Comparison of ENCODE assay signal across 34 cellular contexts in the genomic region with DNA sequence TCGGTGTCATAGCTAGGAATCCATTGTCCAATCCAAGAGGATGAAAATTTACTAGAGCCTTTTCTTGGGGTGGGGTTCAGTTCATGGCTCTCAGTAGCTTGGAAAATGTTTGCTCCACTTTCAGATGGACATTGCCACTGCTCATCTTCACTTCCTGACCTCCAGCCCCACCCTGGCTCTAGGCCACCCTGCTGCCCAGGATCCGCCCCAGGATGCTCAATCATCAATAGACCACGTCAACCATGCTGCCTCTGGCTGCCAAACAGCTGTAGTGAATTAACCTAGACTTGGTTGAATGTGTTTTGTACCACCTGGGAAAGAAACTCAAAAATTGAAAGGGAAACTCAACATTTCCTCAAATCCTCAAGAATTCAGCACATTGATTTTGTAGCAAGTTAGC.
"Had no signal": no experiment of that assay in that cellular context is flagged by ENCODE, and none has a peak within 500 bp of the region (broad histone marks: within the 10 kb centered on the region; RNA-seq: fewer than 3 reads in every experiment).

No MANE protein-coding gene starts in this region.

- H3K27ac Mint-ChIP-seq: activated B cell treated with CpG ODN at 0.5 μM for 24 hours; activated CD4-positive, alpha-beta memory T cell treated with anti-CD3 and anti-CD28 coated beads for 36 hours; activated CD4-positive, alpha-beta T cell treated with anti-CD3 and anti-CD28 coated beads, Interleukin-2, amount 10 ng/mL, durations not matched to agents 24 days and 14 days; activated CD8-positive, alpha-beta T cell treated with anti-CD3 and anti-CD28 coated beads for 36 hours; activated naive CD4-positive, alpha-beta T cell treated with anti-CD3 and anti-CD28 coated beads for 36 hours; activated naive CD4-positive, alpha-beta T cell treated with anti-CD3 and anti-CD28 coated beads, Interleukin-2, amount 50 U/mL, for 72 hours; activated naive CD8-positive, alpha-beta T cell treated with anti-CD3 and anti-CD28 coated beads for 36 hours; activated T-cell treated with anti-CD3 and anti-CD28 coated beads, Interleukin-2, amount 50 U/mL, for 72 hours; activated T-helper 1 cell treated with anti-CD3 and anti-CD28 coated beads, Interleukin-12 subunit alpha, Interleukin-12 subunit beta, Interleukin-2, Interleukin-4 antibody, amounts not matched to agents 30 ng/mL and 10 ng/mL and 1 ng/mL, durations not matched to agents 14 hours and 24 hours and 36 hours; activated T-helper 17 cell treated with anti-CD3 and anti-CD28 coated beads, Interleukin-2, amount 50 U/mL, for 72 hours; T-helper 1 cell treated with Interleukin-12 subunit alpha and Interleukin-12 subunit beta and Interleukin-4 antibody, amounts not matched to agents 30 μg/mL and 1 μg/mL, for 36 hours; T-helper 2 cell treated with Interferon-gamma antibody and Interleukin-4, amounts not matched to agents 5 μg/mL and 100 μg/mL, for 36 hours had no signal

- DNase-seq: activated B cell treated with CpG ODN at 0.5 μM for 24 hours; activated CD4-positive, alpha-beta memory T cell treated with anti-CD3 and anti-CD28 coated beads for 36 hours; activated CD4-positive, alpha-beta T cell treated with anti-CD3 and anti-CD28 coated beads for 4 hours; activated CD4-positive, alpha-beta T cell treated with anti-CD3 and anti-CD28 coated beads, Interleukin-2, amount 10 ng/mL, durations not matched to agents 24 days and 14 days; activated CD4-positive, alpha-beta T cell treated with anti-CD3 and anti-CD28 coated beads, Interleukin-2, amount 50 U/mL, for 1 hour; activated CD4-positive, alpha-beta T cell treated with anti-CD3 and anti-CD28 coated beads, Interleukin-2, amount 50 U/mL, for 4 hours; activated CD4-positive, CD25-positive, alpha-beta regulatory T cell treated with anti-CD3 and anti-CD28 coated beads, Interleukin-2, amount 50 U/mL, for 72 hours; activated CD8-positive, alpha-beta memory T cell treated with anti-CD3 and anti-CD28 coated beads, Interleukin-2, amount 50 U/mL, for 4 hours; activated CD8-positive, alpha-beta T cell treated with anti-CD3 and anti-CD28 coated beads for 36 hours; activated effector memory CD4-positive, alpha-beta T cell treated with anti-CD3 and anti-CD28 coated beads, Interleukin-2, amount 50 U/mL, for 16 hours; activated gamma-delta T cell treated with Interleukin-2 at 50 U/mL for 16 hours; activated naive CD4-positive, alpha-beta T cell; activated naive CD4-positive, alpha-beta T cell treated with anti-CD3 and anti-CD28 coated beads for 36 hours; activated naive CD4-positive, alpha-beta T cell treated with anti-CD3 and anti-CD28 coated beads, Interleukin-2, amount 50 U/mL, for 16 hours; activated naive CD8-positive, alpha-beta T cell treated with anti-CD3 and anti-CD28 coated beads for 36 hours; activated T-cell treated with anti-CD3 and anti-CD28 coated beads for 4 hours; activated T-cell treated with anti-CD3 and anti-CD28 coated beads, Interleukin-2, amount 50 U/mL, for 1 hour; activated T-cell treated with anti-CD3 and anti-CD28 coated beads, Interleukin-2, amount 50 U/mL, for 4 hours; activated T-cell treated with anti-CD3 and anti-CD28 coated beads, Interleukin-2, amount 50 U/mL, for 72 hours; adrenal gland; amniotic stem cell; aorta; body of pancreas; brain microvascular endothelial cell; central memory CD4-positive, alpha-beta T cell; T-helper 2 cell; T-helper 9 cell had no signal

- H3K4me1 ChIP-seq: adrenal gland, body of pancreas, breast epithelium had no signal

- H3K27me3 ChIP-seq: body of pancreas, brain microvascular endothelial cell had no signal

- H3K4me3 Mint-ChIP-seq: activated B cell treated with CpG ODN at 0.5 μM for 24 hours; activated CD4-positive, alpha-beta memory T cell treated with anti-CD3 and anti-CD28 coated beads for 36 hours; activated CD4-positive, alpha-beta T cell treated with anti-CD3 and anti-CD28 coated beads, Interleukin-2, amount 10 ng/mL, durations not matched to agents 24 days and 14 days; activated CD8-positive, alpha-beta T cell treated with anti-CD3 and anti-CD28 coated beads for 36 hours; activated naive CD4-positive, alpha-beta T cell treated with anti-CD3 and anti-CD28 coated beads for 36 hours; activated naive CD8-positive, alpha-beta T cell treated with anti-CD3 and anti-CD28 coated beads for 36 hours; activated T-cell treated with anti-CD3 and anti-CD28 coated beads, Interleukin-2, amount 50 U/mL, for 4 hours; activated T-cell treated with anti-CD3 and anti-CD28 coated beads, Interleukin-2, amount 50 U/mL, for 72 hours; activated T-helper 1 cell treated with anti-CD3 and anti-CD28 coated beads, Interleukin-12 subunit alpha, Interleukin-12 subunit beta, Interleukin-2, Interleukin-4 antibody, amounts not matched to agents 30 ng/mL and 10 ng/mL and 1 ng/mL, durations not matched to agents 14 hours and 24 hours and 36 hours; activated T-helper 17 cell treated with anti-CD3 and anti-CD28 coated beads, Interleukin-2, amount 50 U/mL, for 72 hours; T-helper 1 cell treated with Interleukin-12 subunit alpha and Interleukin-12 subunit beta and Interleukin-4 antibody, amounts not matched to agents 30 μg/mL and 1 μg/mL, for 36 hours; T-helper 2 cell treated with Interferon-gamma antibody and Interleukin-4, amounts not matched to agents 5 μg/mL and 100 μg/mL, for 36 hours had no signal

- H3K36me3 Mint-ChIP-seq: activated CD4-positive, alpha-beta memory T cell treated with anti-CD3 and anti-CD28 coated beads for 36 hours; activated naive CD4-positive, alpha-beta T cell treated with anti-CD3 and anti-CD28 coated beads, Interleukin-2, amount 50 U/mL, for 72 hours; activated naive CD8-positive, alpha-beta T cell treated with anti-CD3 and anti-CD28 coated beads for 36 hours had no signal

- H3K27ac ChIP-seq: adrenal gland, body of pancreas, brain microvascular endothelial cell, breast epithelium, VCaP had no signal

- H3K4me3 ChIP-seq: adrenal gland, body of pancreas, breast epithelium had no signal

- H3K36me3 ChIP-seq: adrenal gland, brain microvascular endothelial cell, breast epithelium had no signal

- H3K4me1 Mint-ChIP-seq: activated CD4-positive, alpha-beta T cell treated with anti-CD3 and anti-CD28 coated beads, Interleukin-2, amount 10 ng/mL, durations not matched to agents 24 days and 14 days; activated naive CD8-positive, alpha-beta T cell treated with anti-CD3 and anti-CD28 coated beads for 36 hours; activated T-helper 17 cell treated with anti-CD3 and anti-CD28 coated beads, Interleukin-2, amount 50 U/mL, for 72 hours had no signal

- H3K9me3 Mint-ChIP-seq: activated B cell treated with CpG ODN at 0.5 μM for 24 hours; activated CD4-positive, alpha-beta memory T cell treated with anti-CD3 and anti-CD28 coated beads for 36 hours; activated CD4-positive, alpha-beta T cell treated with anti-CD3 and anti-CD28 coated beads, Interleukin-2, amount 10 ng/mL, durations not matched to agents 24 days and 14 days; activated CD8-positive, alpha-beta T cell treated with anti-CD3 and anti-CD28 coated beads for 36 hours; activated naive CD4-positive, alpha-beta T cell treated with anti-CD3 and anti-CD28 coated beads for 36 hours; activated naive CD4-positive, alpha-beta T cell treated with anti-CD3 and anti-CD28 coated beads, Interleukin-2, amount 50 U/mL, for 72 hours; activated naive CD8-positive, alpha-beta T cell treated with anti-CD3 and anti-CD28 coated beads for 36 hours; activated T-cell treated with anti-CD3 and anti-CD28 coated beads, Interleukin-2, amount 50 U/mL, for 4 hours; activated T-cell treated with anti-CD3 and anti-CD28 coated beads, Interleukin-2, amount 50 U/mL, for 72 hours; activated T-helper 1 cell treated with anti-CD3 and anti-CD28 coated beads, Interleukin-12 subunit alpha, Interleukin-12 subunit beta, Interleukin-2, Interleukin-4 antibody, amounts not matched to agents 30 ng/mL and 10 ng/mL and 1 ng/mL, durations not matched to agents 14 hours and 24 hours and 36 hours; activated T-helper 17 cell treated with anti-CD3 and anti-CD28 coated beads, Interleukin-2, amount 50 U/mL, for 72 hours; T-helper 1 cell treated with Interleukin-12 subunit alpha and Interleukin-12 subunit beta and Interleukin-4 antibody, amounts not matched to agents 30 μg/mL and 1 μg/mL, for 36 hours; T-helper 2 cell treated with Interferon-gamma antibody and Interleukin-4, amounts not matched to agents 5 μg/mL and 100 μg/mL, for 36 hours had no signal

- ATAC-seq: activated CD8-positive, alpha-beta T cell treated with anti-CD3 and anti-CD28 coated beads for 36 hours; activated naive CD4-positive, alpha-beta T cell treated with anti-CD3 and anti-CD28 coated beads, Interleukin-2, amount 50 U/mL, for 72 hours; activated T-cell treated with anti-CD3 and anti-CD28 coated beads, Interleukin-2, amount 50 U/mL, for 4 hours; activated T-cell treated with anti-CD3 and anti-CD28 coated beads, Interleukin-2, amount 50 U/mL, for 72 hours; activated T-helper 17 cell treated with anti-CD3 and anti-CD28 coated beads, Interleukin-2, amount 50 U/mL, for 72 hours; body of pancreas had no signal

- H3K9me3 ChIP-seq: adrenal gland, body of pancreas, breast epithelium had no signal

- H3K27me3 Mint-ChIP-seq: activated CD4-positive, alpha-beta memory T cell treated with anti-CD3 and anti-CD28 coated beads for 36 hours; activated CD4-positive, alpha-beta T cell treated with anti-CD3 and anti-CD28 coated beads, Interleukin-2, amount 10 ng/mL, durations not matched to agents 24 days and 14 days had no signal
